20 cellular contexts compared by ENCODE assay signal in the genomic region with DNA sequence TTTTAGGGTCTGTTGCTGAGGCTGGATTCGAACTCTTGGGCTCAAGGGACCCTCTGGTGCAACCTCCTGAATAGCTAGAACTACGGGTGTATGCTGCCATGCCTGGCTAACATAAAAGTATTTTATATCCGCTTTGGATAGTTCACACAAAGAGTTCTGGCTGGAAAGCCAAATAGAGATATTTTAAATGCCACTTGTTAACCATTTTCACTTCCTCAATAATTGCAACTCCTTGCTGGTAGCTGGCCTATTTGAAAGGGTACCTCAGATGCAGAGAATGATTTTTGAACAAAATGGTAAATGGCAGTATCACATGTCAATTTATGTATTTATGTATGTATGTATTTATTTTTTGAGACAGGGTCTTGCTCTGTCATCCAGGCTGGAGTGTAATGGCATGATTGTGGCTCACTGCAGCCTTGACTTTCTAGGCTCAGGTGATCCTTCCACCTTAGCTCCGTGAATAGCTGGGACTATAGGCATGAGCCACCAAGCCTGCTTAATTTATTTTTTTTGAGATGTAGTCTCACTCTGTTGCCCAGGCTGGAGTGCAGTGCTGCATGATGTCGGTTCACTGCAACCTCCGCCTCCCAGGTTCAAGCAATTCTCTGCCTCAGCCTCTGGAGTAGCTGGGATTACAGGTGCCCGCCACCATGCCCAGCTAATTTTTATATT.
"Had no signal": no experiment of that assay in that cellular context is flagged by ENCODE, and none has a peak within 500 bp of the region (broad histone marks: within the 10 kb centered on the region; RNA-seq: fewer than 3 reads in every experiment).

No MANE protein-coding gene starts in this region.

- H3K9me3 Mint-ChIP-seq: activated naive CD4-positive, alpha-beta T cell treated with anti-CD3 and anti-CD28 coated beads, Interleukin-2, amount 10 ng/mL, durations not matched to agents 7 days and 5 days; activated T-helper 17 cell treated with anti-CD3 and anti-CD28 coated beads, Interleukin-2, amount 50 U/mL, for 72 hours; nephron had no signal

- H3K4me3 ChIP-seq: cardiac muscle cell, heart left ventricle, spleen, transverse colon had no signal

- H3K4me1 ChIP-seq: heart left ventricle, transverse colon had no signal

- H3K9me3 ChIP-seq: heart left ventricle, spleen, transverse colon had no signal

- FAIRE-seq: colon, endothelial cell of umbilical vein had no signal

- H3K4me3 Mint-ChIP-seq: activated CD8-positive, alpha-beta T cell treated with anti-CD3 and anti-CD28 coated beads, Interleukin-2, amount 10 ng/mL, durations not matched to agents 7 days and 5 days; activated naive CD4-positive, alpha-beta T cell treated with anti-CD3 and anti-CD28 coated beads, Interleukin-2, amount 10 ng/mL, durations not matched to agents 7 days and 5 days; activated T-helper 17 cell treated with anti-CD3 and anti-CD28 coated beads, Interleukin-2, amount 50 U/mL, for 72 hours; nephron had no signal

- H3K36me3 ChIP-seq: cardiac muscle cell, heart left ventricle, spleen, transverse colon, WERI-Rb-1 had no signal

- H3K27me3 Mint-ChIP-seq: activated T-helper 17 cell treated with anti-CD3 and anti-CD28 coated beads, Interleukin-2, amount 50 U/mL, for 72 hours had no signal

- H3K27ac Mint-ChIP-seq: activated CD8-positive, alpha-beta T cell treated with anti-CD3 and anti-CD28 coated beads, Interleukin-2, amount 10 ng/mL, durations not matched to agents 7 days and 5 days; activated naive CD4-positive, alpha-beta T cell treated with anti-CD3 and anti-CD28 coated beads, Interleukin-2, amount 10 ng/mL, durations not matched to agents 7 days and 5 days; activated T-helper 17 cell treated with anti-CD3 and anti-CD28 coated beads, Interleukin-2, amount 50 U/mL, for 72 hours; nephron had no signal

- H3K4me1 Mint-ChIP-seq: activated naive CD4-positive, alpha-beta T cell treated with anti-CD3 and anti-CD28 coated beads, Interleukin-2, amount 10 ng/mL, durations not matched to agents 7 days and 5 days; activated T-helper 17 cell treated with anti-CD3 and anti-CD28 coated beads, Interleukin-2, amount 50 U/mL, for 72 hours; nephron had no signal

- H3K27me3 ChIP-seq: cardiac muscle cell, heart left ventricle, spleen, transverse colon had no signal

- ATAC-seq: activated CD8-positive, alpha-beta T cell treated with anti-CD3 and anti-CD28 coated beads, Interleukin-2, amount 10 ng/mL, durations not matched to agents 7 days and 5 days; activated T-helper 17 cell treated with anti-CD3 and anti-CD28 coated beads, Interleukin-2, amount 50 U/mL, for 72 hours; heart left ventricle; left lobe of liver; sciatic nerve had no signal

- H3K36me3 Mint-ChIP-seq: activated naive CD4-positive, alpha-beta T cell treated with anti-CD3 and anti-CD28 coated beads, Interleukin-2, amount 10 ng/mL, durations not matched to agents 7 days and 5 days had no signal

- H3K27ac ChIP-seq: cardiac muscle cell, heart left ventricle, spleen, transverse colon, WERI-Rb-1 had no signal

- DNase-seq: activated CD4-positive, alpha-beta T cell treated with anti-CD3 and anti-CD28 coated beads for 48 hours; activated CD8-positive, alpha-beta T cell treated with anti-CD3 and anti-CD28 coated beads, Interleukin-2, amount 10 ng/mL, durations not matched to agents 7 days and 5 days; activated naive CD4-positive, alpha-beta T cell treated with anti-CD3 and anti-CD28 coated beads, Interleukin-2, amount 10 ng/mL, durations not matched to agents 7 days and 5 days; foreskin melanocyte; heart left ventricle; islet precursor cell; mammary epithelial cell; spleen; stimulated activated CD4-positive, alpha-beta T cell treated with anti-CD3 and anti-CD28 coated beads, Interleukin-1b, Interleukin-23, amount 100 ng/mL, for 48 hours; stimulated activated naive CD4-positive, alpha-beta T cell; substantia nigra; transverse colon; WERI-Rb-1 had no signal
